Comparison of ENCODE assay signal across 8 cellular contexts in the genomic region with DNA sequence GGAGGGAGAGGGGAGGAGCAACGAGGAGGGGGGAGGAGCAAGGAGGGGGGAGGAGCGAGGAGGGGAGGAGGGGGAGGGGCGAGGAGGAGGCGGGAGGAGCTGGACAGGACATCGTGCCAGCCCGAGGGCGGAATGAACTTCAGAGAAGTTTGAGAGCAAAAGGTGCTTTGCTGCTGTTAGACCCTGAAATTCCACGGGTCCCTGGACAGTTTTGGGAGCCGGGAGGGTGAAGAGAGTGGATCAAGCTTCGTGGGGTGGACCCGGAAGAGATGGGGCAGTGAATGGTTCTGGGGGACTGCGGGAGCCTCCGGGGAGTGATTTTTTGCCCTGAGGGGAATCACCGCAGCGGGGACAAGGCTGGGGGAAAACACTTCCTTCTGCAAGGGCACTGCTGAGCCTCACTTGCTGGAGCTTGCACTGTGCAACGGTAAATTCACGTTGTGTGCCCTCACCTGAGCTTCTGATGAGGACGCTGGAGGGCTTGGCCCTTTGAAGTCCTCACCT. TPM values are rescaled to one million over a fixed set of nuclear protein-coding genes. Genes with fewer than 3 reads are reported as not detected.
A peak's percentile ranks its signal among the peaks of the same experiment; 100 is the strongest.
DNase-seq lines count a peak whose midpoint lies in the region; ATAC-seq and TF ChIP-seq lines count a peak whose summit lies in the region.

No MANE protein-coding gene starts in this region.

- H3K27ac ChIP-seq in upper lobe of right lung = peak overlapping the region; percentile 85

- H3K4me1 ChIP-seq in upper lobe of right lung = peaks cover 10% of the 10 kb centered on the region

- no peaks in the 10 kb centered on the region for H3K36me3 ChIP-seq in upper lobe of right lung

- TF ChIP-seq CTCF in upper lobe of right lung (IDR thresholded peaks at IDR 0.05) = no peak

- peaks cover 5% of the 10 kb centered on the region for H3K9me3 ChIP-seq in upper lobe of right lung

- intact Hi-C loops in activated T-helper 1 cell treated with anti-CD3 and anti-CD28 coated beads, Interleukin-12 subunit alpha, Interleukin-12 subunit beta, Interleukin-2, Interleukin-4 antibody, amounts not matched to agents 30 ng/mL and 10 ng/mL and 1 ng/mL, durations not matched to agents 14 hours and 24 hours and 36 hours (cut with micrococcal nuclease) = loop anchor here (5.0 kb wide), 2 partner anchors 310 to 530 kb away; partner anchors contain the start of genes PHRF1 and SLC25A22
- intact Hi-C loops in left colon (cut with DNase I, micrococcal nuclease) (no loop called here), upper lobe of right lung (cut with DNase I) (no loop called here)

- peak; percentile 39 for DNase-seq in D341Med (ENCODE audit: low spot score)
- peak; percentile 77 for DNase-seq in NAMALWA (ENCODE audit: low spot score)
- no peak for DNase-seq in activated T-helper 1 cell treated with anti-CD3 and anti-CD28 coated beads, Interleukin-12 subunit alpha, Interleukin-12 subunit beta, Interleukin-2, Interleukin-4 antibody, amounts not matched to agents 30 ng/mL and 10 ng/mL and 1 ng/mL, durations not matched to agents 14 hours and 24 hours and 36 hours (ENCODE audit: low spot score)
- peak in 1 of 2 donors; percentile 69 for DNase-seq in left colon
- DNase-seq in upper lobe of right lung = peak; percentile 85
- DNase-seq in HuH-7 (ENCODE audit: low spot score) = no peak

- H3K9me3 Mint-ChIP-seq in activated T-helper 1 cell treated with anti-CD3 and anti-CD28 coated beads, Interleukin-12 subunit alpha, Interleukin-12 subunit beta, Interleukin-2, Interleukin-4 antibody, amounts not matched to agents 30 ng/mL and 10 ng/mL and 1 ng/mL, durations not matched to agents 14 hours and 24 hours and 36 hours = no peaks in the 10 kb centered on the region

- ATAC-seq in left colon (peak; percentile 52), upper lobe of right lung (peak; percentile 70), HG02571 (IDR thresholded peaks at IDR 0.05; ENCODE audit: unreplicated experiment) (no peak), HG03039 (IDR thresholded peaks at IDR 0.05; ENCODE audit: unreplicated experiment) (no peak)

- peak overlapping the region; percentile 97 for H3K27ac Mint-ChIP-seq in activated T-helper 1 cell treated with anti-CD3 and anti-CD28 coated beads, Interleukin-12 subunit alpha, Interleukin-12 subunit beta, Interleukin-2, Interleukin-4 antibody, amounts not matched to agents 30 ng/mL and 10 ng/mL and 1 ng/mL, durations not matched to agents 14 hours and 24 hours and 36 hours

- H3K4me3 ChIP-seq in upper lobe of right lung = peak overlapping the region; percentile 37

- peaks cover 1% of the 10 kb centered on the region for H3K36me3 Mint-ChIP-seq in activated T-helper 1 cell treated with anti-CD3 and anti-CD28 coated beads, Interleukin-12 subunit alpha, Interleukin-12 subunit beta, Interleukin-2, Interleukin-4 antibody, amounts not matched to agents 30 ng/mL and 10 ng/mL and 1 ng/mL, durations not matched to agents 14 hours and 24 hours and 36 hours (ENCODE audit: low read depth)

- no peaks in the 10 kb centered on the region for H3K27me3 ChIP-seq in upper lobe of right lung

- H3K4me1 Mint-ChIP-seq in activated T-helper 1 cell treated with anti-CD3 and anti-CD28 coated beads, Interleukin-12 subunit alpha, Interleukin-12 subunit beta, Interleukin-2, Interleukin-4 antibody, amounts not matched to agents 30 ng/mL and 10 ng/mL and 1 ng/mL, durations not matched to agents 14 hours and 24 hours and 36 hours (ENCODE audit: low read depth) = peaks cover 31% of the 10 kb centered on the region

- H3K4me3 Mint-ChIP-seq in activated T-helper 1 cell treated with anti-CD3 and anti-CD28 coated beads, Interleukin-12 subunit alpha, Interleukin-12 subunit beta, Interleukin-2, Interleukin-4 antibody, amounts not matched to agents 30 ng/mL and 10 ng/mL and 1 ng/mL, durations not matched to agents 14 hours and 24 hours and 36 hours = peak overlapping the region; percentile 88

- H3K27me3 Mint-ChIP-seq in activated T-helper 1 cell treated with anti-CD3 and anti-CD28 coated beads, Interleukin-12 subunit alpha, Interleukin-12 subunit beta, Interleukin-2, Interleukin-4 antibody, amounts not matched to agents 30 ng/mL and 10 ng/mL and 1 ng/mL, durations not matched to agents 14 hours and 24 hours and 36 hours (ENCODE audit: insufficient read depth) = peaks cover 6% of the 10 kb centered on the region

RNA-seq across cellular contexts. Expression of gene NLRP6, which starts 10.7 kb away (rescaled TPM):
- 4.9 and 5.2 TPM in 2 replicates for total RNA-seq in activated T-helper 1 cell treated with anti-CD3 and anti-CD28 coated beads, Interleukin-12 subunit alpha, Interleukin-12 subunit beta, Interleukin-2, Interleukin-4 antibody, amounts not matched to agents 30 ng/mL and 10 ng/mL and 1 ng/mL, durations not matched to agents 14 hours and 24 hours and 36 hours
- under 1 TPM; 0.92 TPM for total RNA-seq in left colon
- 1.7 TPM for total RNA-seq in upper lobe of right lung

RNA-seq across cellular contexts. Expression of gene PGGHG, which starts 21.4 kb away (rescaled TPM):
- 164 and 167 TPM in 2 replicates for total RNA-seq in activated T-helper 1 cell treated with anti-CD3 and anti-CD28 coated beads, Interleukin-12 subunit alpha, Interleukin-12 subunit beta, Interleukin-2, Interleukin-4 antibody, amounts not matched to agents 30 ng/mL and 10 ng/mL and 1 ng/mL, durations not matched to agents 14 hours and 24 hours and 36 hours
- 10 to 100 TPM; 18.8 to 20.6 TPM for total RNA-seq in left colon
- total RNA-seq in upper lobe of right lung = 105 TPM

RNA-seq across cellular contexts. Expression of gene PSMD13, which starts 30.8 kb away (rescaled TPM):
- 261 and 266 TPM in 2 replicates for total RNA-seq in activated T-helper 1 cell treated with anti-CD3 and anti-CD28 coated beads, Interleukin-12 subunit alpha, Interleukin-12 subunit beta, Interleukin-2, Interleukin-4 antibody, amounts not matched to agents 30 ng/mL and 10 ng/mL and 1 ng/mL, durations not matched to agents 14 hours and 24 hours and 36 hours
- total RNA-seq in left colon (100 to 1,000 TPM in 1 of 2 donors, 10 to 100 TPM in 1; 99.5 to 111 TPM), upper lobe of right lung (89.9 TPM)

RNA-seq across cellular contexts. Expression of gene SIRT3, which starts 31.4 kb away (rescaled TPM):
- 11.6 and 14.8 TPM in 2 replicates for total RNA-seq in activated T-helper 1 cell treated with anti-CD3 and anti-CD28 coated beads, Interleukin-12 subunit alpha, Interleukin-12 subunit beta, Interleukin-2, Interleukin-4 antibody, amounts not matched to agents 30 ng/mL and 10 ng/mL and 1 ng/mL, durations not matched to agents 14 hours and 24 hours and 36 hours
- 10 to 100 TPM; 18.8 to 22.3 TPM for total RNA-seq in left colon
- total RNA-seq in upper lobe of right lung = 15.7 TPM

RNA-seq across cellular contexts. Expression of gene IFITM5, which starts 31.8 kb away (rescaled TPM):
- not detected in 2 replicates for total RNA-seq in activated T-helper 1 cell treated with anti-CD3 and anti-CD28 coated beads, Interleukin-12 subunit alpha, Interleukin-12 subunit beta, Interleukin-2, Interleukin-4 antibody, amounts not matched to agents 30 ng/mL and 10 ng/mL and 1 ng/mL, durations not matched to agents 14 hours and 24 hours and 36 hours
- total RNA-seq in left colon (not detected), upper lobe of right lung (not detected)

Comparison
In these comparisons a context has a peak if more than half of its experiments do, and no peak if none do; other contexts are left out.
1. DNase-seq: peak in D341Med (single experiment), NAMALWA (single experiment) and upper lobe of right lung (single experiment); none in activated T-helper 1 cell treated with anti-CD3 and anti-CD28 coated beads, Interleukin-12 subunit alpha, Interleukin-12 subunit beta, Interleukin-2, Interleukin-4 antibody, amounts not matched to agents 30 ng/mL and 10 ng/mL and 1 ng/mL, durations not matched to agents 14 hours and 24 hours and 36 hours (single experiment) and HuH-7 (single experiment).
2. ATAC-seq: peak in left colon (single experiment) and upper lobe of right lung (single experiment); none in HG02571 (single experiment) and HG03039 (single experiment).